10 cellular contexts compared by ENCODE assay signal in genomic region chr1:152018537-152018936, GRCh38. TPM values are rescaled to one million over a fixed set of nuclear protein-coding genes. Genes with fewer than 3 reads are reported as not detected.
A peak's percentile ranks its signal among the peaks of the same experiment; 100 is the strongest.
DNase-seq lines count a peak whose midpoint lies in the region; FAIRE-seq and TF ChIP-seq lines count a peak whose summit lies in the region.
"Had no signal": no experiment of that assay in that cellular context is flagged by ENCODE, and none has a peak within 500 bp of the region (broad histone marks: within the 10 kb centered on the region; RNA-seq: fewer than 3 reads in every experiment).

No MANE protein-coding gene starts in this region.

- TF ChIP-seq POLR2A in Peyer's patch (IDR thresholded peaks at IDR 0.05): no peak

- no peak overlapping the region for H2BK120ac ChIP-seq in mesenchymal stem cell (ENCODE audit: low read depth, low read length)

- H3K27me3 ChIP-seq in mesenchymal stem cell (ENCODE audit: control insufficient read depth in 1 of 2, insufficient read depth in 1 of 2, low read length in 2 of 2) (peaks cover 0 to 26% of the 10 kb centered on the region in 2 experiments), Peyer's patch (no peaks in the 10 kb centered on the region)
- H3K27me3 ChIP-seq: BLaER1 had no signal

- H3K27ac ChIP-seq in mesenchymal stem cell (ENCODE audit: low read length, poor library complexity, severe bottlenecking): no peak overlapping the region
- no peak overlapping the region for H3K27ac ChIP-seq in Peyer's patch
- H3K27ac ChIP-seq: BLaER1 had no signal

- no peak overlapping the region for H2BK12ac ChIP-seq in mesenchymal stem cell (ENCODE audit: low read length in 2 of 2)

- no peak overlapping the region for H2BK15ac ChIP-seq in mesenchymal stem cell (ENCODE audit: low read depth, poor library complexity, severe bottlenecking)

- H3K36me3 ChIP-seq in mesenchymal stem cell (ENCODE audit: control insufficient read depth in 1 of 2, insufficient read depth in 2 of 2, low read depth in 1 of 2, low read length in 2 of 2) (no peaks in the 10 kb centered on the region), Peyer's patch (no peaks in the 10 kb centered on the region)
- H3K36me3 ChIP-seq: BLaER1 had no signal

- H3K4me1 ChIP-seq in mesenchymal stem cell (ENCODE audit: control insufficient read depth, insufficient read depth, low read depth, low read length) (no peaks in the 10 kb centered on the region), Peyer's patch (no peaks in the 10 kb centered on the region)
- H3K4me1 ChIP-seq: BLaER1 had no signal

- no peak overlapping the region for H3K23ac ChIP-seq in mesenchymal stem cell (ENCODE audit: low read length in 2 of 2)

- H2AFZ ChIP-seq in mesenchymal stem cell (ENCODE audit: low read depth, low read length): no peak overlapping the region

- no peak overlapping the region for H2BK5ac ChIP-seq in mesenchymal stem cell (ENCODE audit: low read depth, low read length, poor library complexity, severe bottlenecking)

- no peak overlapping the region for H2AK5ac ChIP-seq in mesenchymal stem cell (ENCODE audit: low read length, severe bottlenecking)

- no peak overlapping the region for H3K18ac ChIP-seq in mesenchymal stem cell (ENCODE audit: low read depth in 1 of 2, low read length in 2 of 2)

- TF ChIP-seq CTCF in HFF-Myc (IDR thresholded peaks at IDR 0.05; ENCODE audit: low read depth, low read length, missing control alignments) (peak; percentile 48), astrocyte of the cerebellum (IDR thresholded peaks at IDR 0.05; ENCODE audit: low read depth, low read length, missing control alignments) (peak; percentile 12), Peyer's patch (IDR thresholded peaks at IDR 0.05) (no peak)

- H3K14ac ChIP-seq in mesenchymal stem cell (ENCODE audit: low read length in 2 of 2): no peak overlapping the region

- peak; percentile 9 for DNase-seq in NOMO-1 treated with DMSO at 0.1 percent for 48 hours (lab: John Stamatoyannopoulos, UW; ENCODE audit: unreplicated experiment)
- DNase-seq in NOMO-1 treated with dmso at 0.1 percent for 144 hours (lab: John Stamatoyannopoulos, UW; ENCODE audit: unreplicated experiment): no peak
- no peak for DNase-seq in HFF-Myc (ENCODE audit: extremely low read depth, low read depth)
- no peak for DNase-seq in astrocyte of the cerebellum (ENCODE audit: low read depth)
- peak; percentile 35 for DNase-seq in mesenchymal stem cell
- DNase-seq in Peyer's patch: no peak
- no peak for DNase-seq in NCI-H1694 (lab: John Stamatoyannopoulos, UW)
- DNase-seq in RCC 7860 (ENCODE audit: low spot score): no peak
- DNase-seq: NCI-H146 had no signal

- H3K4me3 ChIP-seq in HFF-Myc (replicated peaks; ENCODE audit: low read depth, low read length): no peak overlapping the region
- no peak overlapping the region for H3K4me3 ChIP-seq in astrocyte of the cerebellum (ENCODE audit: low read depth, low read length)
- no peak overlapping the region for H3K4me3 ChIP-seq in mesenchymal stem cell (ENCODE audit: insufficient read depth in 1 of 2, low read depth in 1 of 2, low read length in 2 of 2)
- no peak overlapping the region for H3K4me3 ChIP-seq in Peyer's patch
- H3K4me3 ChIP-seq: BLaER1 had no signal

- in situ Hi-C loops in astrocyte of the cerebellum (cut with HindIII; ENCODE audit: low sequenced_read_pairs): no loop called here

- no peak overlapping the region for H4K8ac ChIP-seq in mesenchymal stem cell (ENCODE audit: low read length)

- no peak overlapping the region for H3K4ac ChIP-seq in mesenchymal stem cell (ENCODE audit: low read depth in 1 of 2, low read length in 2 of 2)

- H3K9me3 ChIP-seq in mesenchymal stem cell (ENCODE audit: control insufficient read depth, low read length) (no peaks in the 10 kb centered on the region), Peyer's patch (no peaks in the 10 kb centered on the region)
- H3K9me3 ChIP-seq: BLaER1 had no signal

- no peak overlapping the region for H3K4me2 ChIP-seq in mesenchymal stem cell (ENCODE audit: low read length, poor library complexity, severe bottlenecking)
- H3K4me2 ChIP-seq: BLaER1 had no signal

- no peak overlapping the region for H4K91ac ChIP-seq in mesenchymal stem cell (ENCODE audit: low read length)

- no peaks in the 10 kb centered on the region for H3K79me1 ChIP-seq in mesenchymal stem cell (replicated peaks; ENCODE audit: low read length, poor library complexity, severe bottlenecking)

- FAIRE-seq in RCC 7860 (lab: Jason Lieb, UNC): no peak

- 30% methylated on average over 3 of the region's 4 CpGs for WGBS in mesenchymal stem cell

- H3K9ac ChIP-seq in mesenchymal stem cell (ENCODE audit: low read length): no peak overlapping the region
- H3K9ac ChIP-seq: BLaER1 had no signal

RNA-seq across cellular contexts. Expression of gene S100A11, which starts 18.3 kb away (rescaled TPM):
- 2,510 TPM for polyA plus RNA-seq in mesenchymal stem cell (2013, experiment 1 of 2)
- 2,559 TPM for polyA plus RNA-seq in mesenchymal stem cell (2013, experiment 2 of 2)
- 10 to 100 TPM; 33.3 to 75.1 (median 72.0) TPM for total RNA-seq in Peyer's patch

RNA-seq across cellular contexts. Expression of gene S100A10, which starts 24.9 kb away (rescaled TPM):
- polyA plus RNA-seq in mesenchymal stem cell (2013, experiment 1 of 2): 743 TPM
- polyA plus RNA-seq in mesenchymal stem cell (2013, experiment 2 of 2): 740 TPM
- total RNA-seq in Peyer's patch: 100 to 1,000 TPM in 3 of 4 donors, 10 to 100 TPM in 1; 90.0 to 223 (median 154) TPM

Comparison
In these comparisons a context has a peak if more than half of its experiments do, and no peak if none do; other contexts are left out.
1. DNase-seq: peak in NOMO-1 treated with DMSO at 0.1 percent for 48 hours (single experiment) and mesenchymal stem cell (single experiment); none in NOMO-1 treated with dmso at 0.1 percent for 144 hours (single experiment), HFF-Myc (single experiment), astrocyte of the cerebellum (single experiment), Peyer's patch (0 of 3), NCI-H1694 (single experiment) and RCC 7860 (single experiment).
2. CTCF ChIP-seq: peak in HFF-Myc (single experiment) and astrocyte of the cerebellum (single experiment); none in Peyer's patch (0 of 6).